Comparison of ENCODE assay signal across 2 cellular contexts in genomic region chr10:60123172-60123571, GRCh38.
TF ChIP-seq lines count a peak whose summit lies in the region.

No MANE protein-coding gene starts in this region.

TF ChIP-seq in HCT116, 20 proteins besides CTCF, POLR2A, EP300 and RAD21 (continued from another document):
- TF ChIP-seq, protein P1, sequence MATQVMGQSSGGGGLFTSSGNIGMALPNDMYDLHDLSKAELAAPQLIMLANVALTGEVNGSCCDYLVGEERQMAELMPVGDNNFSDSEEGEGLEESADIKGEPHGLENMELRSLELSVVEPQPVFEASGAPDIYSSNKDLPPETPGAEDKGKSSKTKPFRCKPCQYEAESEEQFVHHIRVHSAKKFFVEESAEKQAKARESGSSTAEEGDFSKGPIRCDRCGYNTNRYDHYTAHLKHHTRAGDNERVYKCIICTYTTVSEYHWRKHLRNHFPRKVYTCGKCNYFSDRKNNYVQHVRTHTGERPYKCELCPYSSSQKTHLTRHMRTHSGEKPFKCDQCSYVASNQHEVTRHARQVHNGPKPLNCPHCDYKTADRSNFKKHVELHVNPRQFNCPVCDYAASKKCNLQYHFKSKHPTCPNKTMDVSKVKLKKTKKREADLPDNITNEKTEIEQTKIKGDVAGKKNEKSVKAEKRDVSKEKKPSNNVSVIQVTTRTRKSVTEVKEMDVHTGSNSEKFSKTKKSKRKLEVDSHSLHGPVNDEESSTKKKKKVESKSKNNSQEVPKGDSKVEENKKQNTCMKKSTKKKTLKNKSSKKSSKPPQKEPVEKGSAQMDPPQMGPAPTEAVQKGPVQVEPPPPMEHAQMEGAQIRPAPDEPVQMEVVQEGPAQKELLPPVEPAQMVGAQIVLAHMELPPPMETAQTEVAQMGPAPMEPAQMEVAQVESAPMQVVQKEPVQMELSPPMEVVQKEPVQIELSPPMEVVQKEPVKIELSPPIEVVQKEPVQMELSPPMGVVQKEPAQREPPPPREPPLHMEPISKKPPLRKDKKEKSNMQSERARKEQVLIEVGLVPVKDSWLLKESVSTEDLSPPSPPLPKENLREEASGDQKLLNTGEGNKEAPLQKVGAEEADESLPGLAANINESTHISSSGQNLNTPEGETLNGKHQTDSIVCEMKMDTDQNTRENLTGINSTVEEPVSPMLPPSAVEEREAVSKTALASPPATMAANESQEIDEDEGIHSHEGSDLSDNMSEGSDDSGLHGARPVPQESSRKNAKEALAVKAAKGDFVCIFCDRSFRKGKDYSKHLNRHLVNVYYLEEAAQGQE (IDR thresholded peaks at IDR 0.05; ENCODE audit: low read depth): no peak
- TF ChIP-seq JUND (IDR thresholded peaks at IDR 0.05) (peak; percentile 85), SIN3A (IDR thresholded peaks at IDR 0.05; ENCODE audit: low read depth) (0 out of 2 replicates have a peak, but pooled peaks have one; percentile 41), ATF3 (IDR thresholded peaks at IDR 0.05) (no peak), SP1 (IDR thresholded peaks at IDR 0.05; ENCODE audit: low read depth) (peak; percentile 87), EZH2 (IDR thresholded peaks at IDR 0.05) (no peak), ZNF274 (IDR thresholded peaks at IDR 0.05; ENCODE audit: low read depth, low read length) (no peak), ZFX (IDR thresholded peaks at IDR 0.05) (no peak), CEBPB (IDR thresholded peaks at IDR 0.05; ENCODE audit: low read depth) (peak; percentile 53; the same call in 1 of the 2 replicates), ZBTB33 (IDR thresholded peaks at IDR 0.05; ENCODE audit: extremely low read depth, insufficient replicate concordance, low read length) (no peak), ELF1 (IDR thresholded peaks at IDR 0.05; ENCODE audit: borderline replicate concordance, low read depth) (no peak), EGR1 (IDR thresholded peaks at IDR 0.05; ENCODE audit: low read depth) (no peak), YY1 (IDR thresholded peaks at IDR 0.05; ENCODE audit: extremely low read depth, insufficient replicate concordance, low read depth, low read length) (no peak), SRF (IDR thresholded peaks at IDR 0.05; ENCODE audit: low read depth) (peak; percentile 64), FOSL1 (IDR thresholded peaks at IDR 0.05; ENCODE audit: low read depth) (peak; percentile 87), POLR2AphosphoS5 (IDR thresholded peaks at IDR 0.05; ENCODE audit: low read depth, low read length) (peak; percentile 46; the same call in 1 of the 2 replicates), TCF7L2 (IDR thresholded peaks at IDR 0.05; ENCODE audit: borderline replicate concordance, extremely low read depth, insufficient read depth, insufficient read length) (no peak)

TF ChIP-seq in GM23338, 12 proteins besides CTCF, POLR2A, EP300 and RAD21 (continued from another document):
- TF ChIP-seq, protein P2, sequence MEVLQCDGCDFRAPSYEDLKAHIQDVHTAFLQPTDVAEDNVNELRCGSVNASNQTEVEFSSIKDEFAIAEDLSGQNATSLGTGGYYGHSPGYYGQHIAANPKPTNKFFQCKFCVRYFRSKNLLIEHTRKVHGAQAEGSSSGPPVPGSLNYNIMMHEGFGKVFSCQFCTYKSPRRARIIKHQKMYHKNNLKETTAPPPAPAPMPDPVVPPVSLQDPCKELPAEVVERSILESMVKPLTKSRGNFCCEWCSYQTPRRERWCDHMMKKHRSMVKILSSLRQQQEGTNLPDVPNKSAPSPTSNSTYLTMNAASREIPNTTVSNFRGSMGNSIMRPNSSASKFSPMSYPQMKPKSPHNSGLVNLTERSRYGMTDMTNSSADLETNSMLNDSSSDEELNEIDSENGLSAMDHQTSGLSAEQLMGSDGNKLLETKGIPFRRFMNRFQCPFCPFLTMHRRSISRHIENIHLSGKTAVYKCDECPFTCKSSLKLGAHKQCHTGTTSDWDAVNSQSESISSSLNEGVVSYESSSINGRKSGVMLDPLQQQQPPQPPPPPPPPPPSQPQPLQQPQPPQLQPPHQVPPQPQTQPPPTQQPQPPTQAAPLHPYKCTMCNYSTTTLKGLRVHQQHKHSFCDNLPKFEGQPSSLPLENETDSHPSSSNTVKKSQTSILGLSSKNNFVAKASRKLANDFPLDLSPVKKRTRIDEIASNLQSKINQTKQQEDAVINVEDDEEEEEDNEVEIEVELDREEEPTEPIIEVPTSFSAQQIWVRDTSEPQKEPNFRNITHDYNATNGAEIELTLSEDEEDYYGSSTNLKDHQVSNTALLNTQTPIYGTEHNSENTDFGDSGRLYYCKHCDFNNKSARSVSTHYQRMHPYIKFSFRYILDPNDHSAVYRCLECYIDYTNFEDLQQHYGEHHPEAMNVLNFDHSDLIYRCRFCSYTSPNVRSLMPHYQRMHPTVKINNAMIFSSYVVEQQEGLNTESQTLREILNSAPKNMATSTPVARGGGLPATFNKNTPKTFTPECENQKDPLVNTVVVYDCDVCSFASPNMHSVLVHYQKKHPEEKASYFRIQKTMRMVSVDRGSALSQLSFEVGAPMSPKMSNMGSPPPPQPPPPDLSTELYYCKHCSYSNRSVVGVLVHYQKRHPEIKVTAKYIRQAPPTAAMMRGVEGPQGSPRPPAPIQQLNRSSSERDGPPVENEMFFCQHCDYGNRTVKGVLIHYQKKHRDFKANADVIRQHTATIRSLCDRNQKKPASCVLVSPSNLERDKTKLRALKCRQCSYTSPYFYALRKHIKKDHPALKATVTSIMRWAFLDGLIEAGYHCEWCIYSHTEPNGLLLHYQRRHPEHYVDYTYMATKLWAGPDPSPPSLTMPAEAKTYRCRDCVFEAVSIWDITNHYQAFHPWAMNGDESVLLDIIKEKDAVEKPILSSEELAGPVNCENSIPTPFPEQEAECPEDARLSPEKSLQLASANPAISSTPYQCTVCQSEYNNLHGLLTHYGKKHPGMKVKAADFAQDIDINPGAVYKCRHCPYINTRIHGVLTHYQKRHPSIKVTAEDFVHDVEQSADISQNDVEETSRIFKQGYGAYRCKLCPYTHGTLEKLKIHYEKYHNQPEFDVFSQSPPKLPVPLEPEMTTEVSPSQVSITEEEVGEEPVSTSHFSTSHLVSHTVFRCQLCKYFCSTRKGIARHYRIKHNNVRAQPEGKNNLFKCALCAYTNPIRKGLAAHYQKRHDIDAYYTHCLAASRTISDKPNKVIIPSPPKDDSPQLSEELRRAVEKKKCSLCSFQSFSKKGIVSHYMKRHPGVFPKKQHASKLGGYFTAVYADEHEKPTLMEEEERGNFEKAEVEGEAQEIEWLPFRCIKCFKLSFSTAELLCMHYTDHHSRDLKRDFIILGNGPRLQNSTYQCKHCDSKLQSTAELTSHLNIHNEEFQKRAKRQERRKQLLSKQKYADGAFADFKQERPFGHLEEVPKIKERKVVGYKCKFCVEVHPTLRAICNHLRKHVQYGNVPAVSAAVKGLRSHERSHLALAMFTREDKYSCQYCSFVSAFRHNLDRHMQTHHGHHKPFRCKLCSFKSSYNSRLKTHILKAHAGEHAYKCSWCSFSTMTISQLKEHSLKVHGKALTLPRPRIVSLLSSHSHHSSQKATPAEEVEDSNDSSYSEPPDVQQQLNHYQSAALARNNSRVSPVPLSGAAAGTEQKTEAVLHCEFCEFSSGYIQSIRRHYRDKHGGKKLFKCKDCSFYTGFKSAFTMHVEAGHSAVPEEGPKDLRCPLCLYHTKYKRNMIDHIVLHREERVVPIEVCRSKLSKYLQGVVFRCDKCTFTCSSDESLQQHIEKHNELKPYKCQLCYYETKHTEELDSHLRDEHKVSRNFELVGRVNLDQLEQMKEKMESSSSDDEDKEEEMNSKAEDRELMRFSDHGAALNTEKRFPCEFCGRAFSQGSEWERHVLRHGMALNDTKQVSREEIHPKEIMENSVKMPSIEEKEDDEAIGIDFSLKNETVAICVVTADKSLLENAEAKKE (CRISPR knock-in tag; IDR thresholded peaks at IDR 0.05): no peak
